In genomic region chr10:62935022-62935421, GRCh38 we compare ENCODE assay signal across 16 cellular contexts.
DNase-seq lines count a peak whose midpoint lies in the region; ATAC-seq, FAIRE-seq and TF ChIP-seq lines count a peak whose summit lies in the region.
"Had no signal": no experiment of that assay in that cellular context is flagged by ENCODE, and none has a peak within 500 bp of the region (broad histone marks: within the 10 kb centered on the region; RNA-seq: fewer than 3 reads in every experiment).

No MANE protein-coding gene starts in this region.

- no peak for DNase-seq in SJCRH30
- DNase-seq in sciatic nerve (ENCODE audit: low spot score) = no peak
- DNase-seq in kidney = no peak
- no peak for DNase-seq in foreskin melanocyte
- no peak for DNase-seq in HuH-7.5 (ENCODE audit: low spot score)
- DNase-seq: CD4-positive, alpha-beta memory T cell; COR-L47; DMS153; DND-41; GOT3; HFFc6 had no signal

- no peaks in the 10 kb centered on the region for H3K27me3 ChIP-seq in SJCRH30

- no peaks in the 10 kb centered on the region for H3K36me3 ChIP-seq in SJCRH30
- no peaks in the 10 kb centered on the region for H3K36me3 ChIP-seq in kidney (ENCODE audit: control insufficient read depth in 1 of 2, insufficient read depth in 2 of 2, low read length in 2 of 2)
- H3K36me3 ChIP-seq: HAP-1 had no signal

- peaks cover 14% of the 10 kb centered on the region for H3K4me1 ChIP-seq in SJCRH30
- H3K4me1 ChIP-seq in kidney (ENCODE audit: control insufficient read depth in 1 of 2, insufficient read depth in 1 of 2, low read depth in 1 of 2, low read length in 2 of 2) = no peaks in the 10 kb centered on the region
- H3K4me1 ChIP-seq: HAP-1 had no signal

- FAIRE-seq in endometrium (lab: Jason Lieb, UNC) (peak; percentile 78), kidney (lab: Jason Lieb, UNC) (no peak)
- FAIRE-seq: G401.6, GM12892, H54 had no signal

- H3K9ac ChIP-seq in kidney (ENCODE audit: low read length in 2 of 2) = no peak overlapping the region

- peak overlapping the region; percentile 77 for H3K27ac ChIP-seq in SJCRH30
- no peak overlapping the region for H3K27ac ChIP-seq in kidney (ENCODE audit: low read depth in 2 of 2, low read length in 2 of 2)

- intact Hi-C loops in sciatic nerve (cut with DNase I) (no loop called here), kidney (cut with DNase I) (no loop called here)

- H3K4me3 ChIP-seq in SJCRH30 = no peak overlapping the region
- no peak overlapping the region for H3K4me3 ChIP-seq in kidney (ENCODE audit: low read length in 2 of 2)
- H3K4me3 ChIP-seq: HAP-1 had no signal

- peak; percentile 50 for ATAC-seq in sciatic nerve

- no peaks in the 10 kb centered on the region for H3K9me3 ChIP-seq in SJCRH30 (replicated peaks)
- H3K9me3 ChIP-seq in kidney (ENCODE audit: control insufficient read depth in 1 of 2, low read length in 2 of 2) = no peaks in the 10 kb centered on the region
- H3K9me3 ChIP-seq: HAP-1 had no signal

- TF ChIP-seq CTCF in kidney (IDR thresholded peaks at IDR 0.05; ENCODE audit: borderline replicate concordance, extremely low read depth, insufficient read depth) = no peak
